Comparison of ENCODE assay signal across 24 cellular contexts in the genomic region with DNA sequence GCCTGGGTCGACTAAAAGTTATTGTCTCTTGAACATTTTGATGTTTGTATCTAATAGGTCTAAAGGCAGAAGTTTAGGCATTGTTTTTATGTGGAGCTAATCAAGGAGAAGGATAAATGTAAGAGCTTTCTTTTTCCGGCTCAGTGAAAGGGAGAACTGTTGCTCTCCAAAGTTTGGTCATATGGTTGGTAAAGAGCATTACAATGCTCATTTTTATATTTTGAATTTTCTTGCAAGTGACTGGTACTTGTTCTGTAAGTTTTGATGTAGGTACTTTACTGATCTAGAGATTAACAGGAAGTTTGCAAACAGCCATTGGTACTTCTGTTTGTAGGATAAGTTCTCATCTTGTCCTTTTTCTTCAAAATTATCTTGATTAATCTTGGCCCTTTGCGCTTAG. TPM values are rescaled to one million over a fixed set of nuclear protein-coding genes. Genes with fewer than 3 reads are reported as not detected.
A peak's percentile ranks its signal among the peaks of the same experiment; 100 is the strongest.
DNase-seq lines count a peak whose midpoint lies in the region; ATAC-seq and TF ChIP-seq lines count a peak whose summit lies in the region.
"Had no signal": no experiment of that assay in that cellular context is flagged by ENCODE, and none has a peak within 500 bp of the region (broad histone marks: within the 10 kb centered on the region; RNA-seq: fewer than 3 reads in every experiment).

No MANE protein-coding gene starts in this region.

- no peak for DNase-seq in activated T-cell treated with anti-CD3 and anti-CD28 coated beads, Interleukin-2, amount 50 U/mL, for 24 hours
- DNase-seq in activated T-cell treated with anti-CD3 and anti-CD28 coated beads, Interleukin-2, amount 50 U/mL, for 72 hours = no peak
- DNase-seq in T-helper 17 cell = no peak
- no peak for DNase-seq in testis
- no peak for DNase-seq in activated CD4-positive, alpha-beta T cell treated with anti-CD3 and anti-CD28 coated beads, Interleukin-2, amount 50 U/mL, for 1 hour
- no peak for DNase-seq in HPDE6-E6E7 (ENCODE audit: extremely low spot score)
- DNase-seq: 8988T; CD4-positive, CD25-positive, alpha-beta regulatory T cell; DMS53; GOT3; IMR-90; NCI-H1048; NCI-H1694; NCI-H2029 treated with DMSO at 0.1 percent for 48 hours; NCI-H2171 treated with DMSO at 0.1 percent for 48 hours; NCI-H510A treated with DMSO at 0.1 percent for 48 hours; NCI-H748 treated with DMSO at 0.1 percent for 48 hours; SIG-M5 had no signal

- 67 to 79% methylated on average over 3 of the region's 3 CpGs for WGBS in testis, 2 donors

- intact Hi-C loops in testis (cut with DNase I; ENCODE audit: low total_unique reads) = no loop called here

- H3K27ac Mint-ChIP-seq in activated T-cell treated with anti-CD3 and anti-CD28 coated beads, Interleukin-2, amount 50 U/mL, for 24 hours = peak overlapping the region; percentile 44
- H3K27ac Mint-ChIP-seq in activated T-cell treated with anti-CD3 and anti-CD28 coated beads, Interleukin-2, amount 50 U/mL, for 72 hours = no peak overlapping the region
- H3K27ac Mint-ChIP-seq in T-helper 17 cell (peak overlapping the region; percentile 29), nephron (peak overlapping the region; percentile 35 to 79 (median 69))

- H3K4me1 ChIP-seq in testis = peaks cover under 1% of the 10 kb centered on the region
- H3K4me1 ChIP-seq: BLaER1 had no signal

- peak overlapping the region; percentile 27 to 60 for H3K27ac ChIP-seq in testis
- H3K27ac ChIP-seq: BLaER1, KMS-11 had no signal

- TF ChIP-seq CTCF in nephron (IDR thresholded peaks at IDR 0.05; ENCODE audit: unreplicated experiment in 3 of 3) (no peak), testis (IDR thresholded peaks at IDR 0.05) (no peak)

- no peak for ATAC-seq in activated T-cell treated with anti-CD3 and anti-CD28 coated beads, Interleukin-2, amount 50 U/mL, for 72 hours (replicated peaks in 1 of 2)
- ATAC-seq in T-helper 17 cell (no peak), GM18519 (IDR thresholded peaks at IDR 0.05; ENCODE audit: low FRiP score, unreplicated experiment) (no peak)
- ATAC-seq: SK-N-SH treated with all-trans-retinoic acid at 6 μM for 48 hours had no signal

- no peaks in the 10 kb centered on the region for H3K9me3 Mint-ChIP-seq in activated T-cell treated with anti-CD3 and anti-CD28 coated beads, Interleukin-2, amount 50 U/mL, for 24 hours
- H3K9me3 Mint-ChIP-seq in activated T-cell treated with anti-CD3 and anti-CD28 coated beads, Interleukin-2, amount 50 U/mL, for 72 hours = no peaks in the 10 kb centered on the region
- H3K9me3 Mint-ChIP-seq in nephron = no peaks in the 10 kb centered on the region
- H3K9me3 Mint-ChIP-seq: CD4-positive, CD25-positive, alpha-beta regulatory T cell had no signal

- no peaks in the 10 kb centered on the region for H3K36me3 ChIP-seq in testis (ENCODE audit: low read depth, missing control alignments)

- peaks cover 54% of the 10 kb centered on the region for H3K36me3 Mint-ChIP-seq in activated T-cell treated with anti-CD3 and anti-CD28 coated beads, Interleukin-2, amount 50 U/mL, for 24 hours (ENCODE audit: low read depth)
- H3K36me3 Mint-ChIP-seq in activated T-cell treated with anti-CD3 and anti-CD28 coated beads, Interleukin-2, amount 50 U/mL, for 72 hours (ENCODE audit: insufficient read depth in 2 of 2) = peaks cover 5 to 23% of the 10 kb centered on the region in 2 donors
- peaks cover 13% of the 10 kb centered on the region for H3K36me3 Mint-ChIP-seq in T-helper 17 cell (ENCODE audit: low read depth)
- peaks cover 37% of the 10 kb centered on the region for H3K36me3 Mint-ChIP-seq in nephron (ENCODE audit: low read depth)

- no peaks in the 10 kb centered on the region for H3K27me3 ChIP-seq in testis
- H3K27me3 ChIP-seq: BLaER1 had no signal

- peaks cover 12% of the 10 kb centered on the region for H3K4me1 Mint-ChIP-seq in activated T-cell treated with anti-CD3 and anti-CD28 coated beads, Interleukin-2, amount 50 U/mL, for 24 hours (ENCODE audit: low read depth)
- H3K4me1 Mint-ChIP-seq in activated T-cell treated with anti-CD3 and anti-CD28 coated beads, Interleukin-2, amount 50 U/mL, for 72 hours (ENCODE audit: low read depth) = peaks cover 13% of the 10 kb centered on the region
- H3K4me1 Mint-ChIP-seq in T-helper 17 cell (peaks cover 16% of the 10 kb centered on the region), nephron (peaks cover 13% of the 10 kb centered on the region)

- H3K27me3 Mint-ChIP-seq in activated T-cell treated with anti-CD3 and anti-CD28 coated beads, Interleukin-2, amount 50 U/mL, for 24 hours = no peaks in the 10 kb centered on the region
- H3K27me3 Mint-ChIP-seq in activated T-cell treated with anti-CD3 and anti-CD28 coated beads, Interleukin-2, amount 50 U/mL, for 72 hours (ENCODE audit: low read depth) = no peaks in the 10 kb centered on the region
- H3K27me3 Mint-ChIP-seq in T-helper 17 cell = no peaks in the 10 kb centered on the region
- peaks cover 3% of the 10 kb centered on the region for H3K27me3 Mint-ChIP-seq in nephron (ENCODE audit: low read depth)
- H3K27me3 Mint-ChIP-seq: CD4-positive, CD25-positive, alpha-beta regulatory T cell had no signal

- H3K4me3 Mint-ChIP-seq in activated T-cell treated with anti-CD3 and anti-CD28 coated beads, Interleukin-2, amount 50 U/mL, for 24 hours = no peak overlapping the region
- no peak overlapping the region for H3K4me3 Mint-ChIP-seq in activated T-cell treated with anti-CD3 and anti-CD28 coated beads, Interleukin-2, amount 50 U/mL, for 72 hours
- H3K4me3 Mint-ChIP-seq in T-helper 17 cell (no peak overlapping the region), nephron (no peak overlapping the region)
- H3K4me3 Mint-ChIP-seq: CD4-positive, CD25-positive, alpha-beta regulatory T cell had no signal

- H3K9me3 ChIP-seq in T-helper 17 cell (ENCODE audit: control insufficient read depth, low read length, poor library complexity, severe bottlenecking) (no peaks in the 10 kb centered on the region), testis (no peaks in the 10 kb centered on the region)
- H3K9me3 ChIP-seq: BLaER1, HAP-1 had no signal

- no peak for TF ChIP-seq POLR2A in testis (IDR thresholded peaks at IDR 0.05)

- no peak overlapping the region for H3K4me3 ChIP-seq in testis
- H3K4me3 ChIP-seq: BLaER1, HAP-1 had no signal

RNA-seq across cellular contexts. Expression of gene BCAS3, which starts 30.9 kb away (rescaled TPM):
- total RNA-seq in activated T-cell treated with anti-CD3 and anti-CD28 coated beads, Interleukin-2, amount 50 U/mL, for 72 hours = 10 to 100 TPM; 28.0 to 33.4 TPM
- total RNA-seq in T-helper 17 cell (10 to 100 TPM; 39.0 to 50.0 TPM), testis (10 to 100 TPM; 73.0 to 96.7 TPM)
- polyA plus RNA-seq in testis (ENCODE audit: insufficient read depth, low read depth, low replicate concordance) = 54.8 TPM

RNA-seq across cellular contexts. Expression of gene PPM1D, which starts 46.7 kb away (rescaled TPM):
- 10 to 100 TPM; 13.1 to 20.0 TPM for total RNA-seq in activated T-cell treated with anti-CD3 and anti-CD28 coated beads, Interleukin-2, amount 50 U/mL, for 72 hours
- total RNA-seq in T-helper 17 cell (10 to 100 TPM; 20.0 to 24.5 TPM), testis (10 to 100 TPM; 31.5 to 34.9 TPM)
- polyA plus RNA-seq in testis (ENCODE audit: insufficient read depth, low read depth, low replicate concordance) = 40.7 TPM
